In genomic region chr15:25803036-25803435, GRCh38 we compare ENCODE assay signal across 22 cellular contexts.
"Had no signal": no experiment of that assay in that cellular context is flagged by ENCODE, and none has a peak within 500 bp of the region (broad histone marks: within the 10 kb centered on the region; RNA-seq: fewer than 3 reads in every experiment).

No MANE protein-coding gene starts in this region.

- H3K9me3 Mint-ChIP-seq: activated CD4-positive, alpha-beta T cell treated with anti-CD3 and anti-CD28 coated beads, Interleukin-2, amount 10 ng/mL, durations not matched to agents 7 days and 5 days; activated naive CD4-positive, alpha-beta T cell treated with anti-CD3 and anti-CD28 coated beads, Interleukin-2, amount 50 U/mL, for 24 hours; dendritic cell treated with granulocyte-macrophage colony-stimulating factor and Interleukin-4, amounts not matched to agents 40 ng/mL and 50 ng/mL, for 4 days; mesothelial cell of epicardium; stimulated activated naive CD8-positive, alpha-beta T cell treated with anti-CD3 and anti-CD28 coated beads, Interleukin-15, Interleukin-2, amounts not matched to agents 100 ng/mL and 50 ng/mL, for 24 hours; type B pancreatic cell had no signal

- H3K4me2 ChIP-seq: SK-N-SH had no signal

- H3K4me3 Mint-ChIP-seq: activated CD4-positive, alpha-beta T cell treated with anti-CD3 and anti-CD28 coated beads, Interleukin-2, amount 10 ng/mL, durations not matched to agents 7 days and 5 days; activated CD8-positive, alpha-beta T cell treated with anti-CD3 and anti-CD28 coated beads, Interleukin-2, amount 10 ng/mL, durations not matched to agents 7 days and 5 days; activated naive CD4-positive, alpha-beta T cell treated with anti-CD3 and anti-CD28 coated beads, Interleukin-2, amount 50 U/mL, for 24 hours; dendritic cell treated with granulocyte-macrophage colony-stimulating factor and Interleukin-4, amounts not matched to agents 40 ng/mL and 50 ng/mL, for 4 days; mesothelial cell of epicardium; stimulated activated naive CD8-positive, alpha-beta T cell treated with anti-CD3 and anti-CD28 coated beads, Interleukin-15, Interleukin-2, amounts not matched to agents 100 ng/mL and 50 ng/mL, for 24 hours; type B pancreatic cell had no signal

- H3K4me1 ChIP-seq: lower lobe of right lung, prostate gland had no signal

- H3K36me3 ChIP-seq: adrenal gland, lower lobe of right lung, prostate gland had no signal

- H3K36me3 Mint-ChIP-seq: activated naive CD4-positive, alpha-beta T cell treated with anti-CD3 and anti-CD28 coated beads, Interleukin-2, amount 50 U/mL, for 24 hours; mesothelial cell of epicardium; type B pancreatic cell had no signal

- H3K27me3 Mint-ChIP-seq: activated CD4-positive, alpha-beta T cell treated with anti-CD3 and anti-CD28 coated beads, Interleukin-2, amount 10 ng/mL, durations not matched to agents 7 days and 5 days; activated naive CD4-positive, alpha-beta T cell treated with anti-CD3 and anti-CD28 coated beads, Interleukin-2, amount 50 U/mL, for 24 hours; stimulated activated naive CD8-positive, alpha-beta T cell treated with anti-CD3 and anti-CD28 coated beads, Interleukin-15, Interleukin-2, amounts not matched to agents 100 ng/mL and 50 ng/mL, for 24 hours had no signal

- H3K9ac ChIP-seq: SK-N-SH had no signal

- H3K27ac Mint-ChIP-seq: activated CD4-positive, alpha-beta T cell treated with anti-CD3 and anti-CD28 coated beads, Interleukin-2, amount 10 ng/mL, durations not matched to agents 7 days and 5 days; activated CD8-positive, alpha-beta T cell treated with anti-CD3 and anti-CD28 coated beads, Interleukin-2, amount 10 ng/mL, durations not matched to agents 7 days and 5 days; dendritic cell treated with granulocyte-macrophage colony-stimulating factor and Interleukin-4, amounts not matched to agents 40 ng/mL and 50 ng/mL, for 4 days; mesothelial cell of epicardium; stimulated activated naive CD8-positive, alpha-beta T cell treated with anti-CD3 and anti-CD28 coated beads, Interleukin-15, Interleukin-2, amounts not matched to agents 100 ng/mL and 50 ng/mL, for 24 hours; type B pancreatic cell had no signal

- DNase-seq: activated CD4-positive, alpha-beta T cell treated with anti-CD3 and anti-CD28 coated beads, Interleukin-2, amount 10 ng/mL, durations not matched to agents 7 days and 5 days; activated CD8-positive, alpha-beta memory T cell treated with anti-CD3 and anti-CD28 coated beads, Interleukin-2, amount 50 U/mL, for 4 hours; activated CD8-positive, alpha-beta T cell treated with anti-CD3 and anti-CD28 coated beads, Interleukin-2, amount 10 ng/mL, durations not matched to agents 7 days and 5 days; activated gamma-delta T cell; activated T-cell treated with anti-CD3 and anti-CD28 coated beads, Interleukin-2, amount 50 U/mL, for 48 hours; effector CD8-positive, alpha-beta T cell; hippocampal formation; islet precursor cell; lower lobe of right lung; occipital lobe; right cardiac atrium; SK-N-SH; stimulated activated CD4-positive, alpha-beta T cell treated with anti-CD3 and anti-CD28 coated beads, Interleukin-2, amount 100 ng/mL, for 24 hours; T1000 had no signal

- H3K9me3 ChIP-seq: adrenal gland, lower lobe of right lung, prostate gland, SK-N-SH had no signal

- H3K27ac ChIP-seq: adrenal gland, lower lobe of right lung, prostate gland had no signal

- H3K4me3 ChIP-seq: adrenal gland, lower lobe of right lung, prostate gland had no signal

- H3K27me3 ChIP-seq: adrenal gland had no signal

- ATAC-seq: activated CD4-positive, CD25-positive, alpha-beta regulatory T cell treated with anti-CD3 and anti-CD28 coated beads, Interleukin-2, amount 50 U/mL, for 24 hours; activated CD8-positive, alpha-beta T cell treated with anti-CD3 and anti-CD28 coated beads, Interleukin-2, amount 10 ng/mL, durations not matched to agents 7 days and 5 days; lower lobe of right lung; right cardiac atrium had no signal
